ENCODE assay signal across 6 cellular contexts in genomic region chr17:48945261-48945651, GRCh38. TPM values are rescaled to one million over a fixed set of nuclear protein-coding genes. Genes with fewer than 3 reads are reported as not detected.
A peak's percentile ranks its signal among the peaks of the same experiment; 100 is the strongest.
DNase-seq lines count a peak whose midpoint lies in the region; ATAC-seq and TF ChIP-seq lines count a peak whose summit lies in the region.
"Not testable (repeated sequence)": the region's sequence is repeated elsewhere in the genome, so short reads cannot be mapped to it uniquely, and the experiment has no call there.

No MANE protein-coding gene starts in this region.

- not testable (repeated sequence) for ATAC-seq in Panc1; stimulated activated naive CD8-positive, alpha-beta T cell treated with anti-CD3 and anti-CD28 coated beads, Interleukin-15, amount 100 ng/mL, for 72 hours

- in situ Hi-C loops in Panc1 (cut with HindIII; ENCODE audit: low pct_unique_long_range_greater_than_20kb, low sequenced_read_pairs), result not testable (repeated sequence)

- H3K36me3 Mint-ChIP-seq in Caco-2 (ENCODE audit: insufficient read depth, unreplicated experiment), result peaks cover 59% of the 10 kb centered on the region

- POLR2A ChIA-PET in Caco-2 (lab: Charles Lee), result interaction anchor here (0.5 to 2.4 kb wide), 25 partner anchors 9 to 417 kb away, joined by 3 to 62 read pairs (median 5); partner anchors contain the start of genes ATP5MC1, IGF2BP1, UBE2Z and ZNF652
- POLR2A ChIA-PET in Panc1 (lab: Charles Lee), result interaction anchor here (0.6 to 1.2 kb wide), 3 partner anchors 17 to 71 kb away, joined by 3 read pairs; no protein-coding TSS in a partner anchor

- CTCF ChIA-PET in Caco-2 (lab: Charles Lee) (interaction anchor here (0.6 to 2.3 kb wide), 17 partner anchors 9 to 732 kb away, joined by 3 to 28 read pairs (median 4); partner anchors contain the start of genes ATP5MC1 and IGF2BP1), Panc1 (lab: Charles Lee) (interaction anchor here (0.5 to 1.6 kb wide), 2 partner anchors 12 to 87 kb away, joined by 6 to 9 read pairs; no protein-coding TSS in a partner anchor)

- not testable (repeated sequence) for H3K9me3 ChIP-seq in Caco-2; Panc1 (ENCODE audit: control insufficient read depth, insufficient read depth, low read depth, low read length); adrenal gland (replicated peaks in 1 of 3); muscle layer of colon (ENCODE audit: low read length)

- 91 to 94% (median 92%) methylated on average over 16 of the region's 16 CpGs for WGBS in adrenal gland, 4 donors

- peak overlapping the region; percentile 56 for H3K9ac ChIP-seq in muscle layer of colon (ENCODE audit: low read length)

- H3K36me3 ChIP-seq in Caco-2 (ENCODE audit: control insufficient read depth, insufficient read depth, low read length); Panc1 (ENCODE audit: control insufficient read depth, insufficient read depth, low read length); muscle layer of colon (ENCODE audit: insufficient read depth, low read length): not testable (repeated sequence)
- peaks cover 0 to 10% of the 10 kb centered on the region in 2 donors for H3K36me3 ChIP-seq in adrenal gland (replicated peaks in 1 of 2)

- BruUV-seq in Caco-2 (replicated peaks; lab: Mats Ljungman, UMichigan), result TSS peak; percentile 96
- TSS peak; percentile 99 for BruUV-seq in Panc1 (replicated peaks; lab: Mats Ljungman, UMichigan)

- peak overlapping the region; percentile 95 for H3K27ac Mint-ChIP-seq in Caco-2 (ENCODE audit: unreplicated experiment)
- H3K27ac Mint-ChIP-seq in stimulated activated naive CD8-positive, alpha-beta T cell treated with anti-CD3 and anti-CD28 coated beads, Interleukin-15, amount 100 ng/mL, for 72 hours, result peak overlapping the region; percentile 99 to 100

- DNase-seq in Caco-2; Panc1 (ENCODE audit: low read depth, low spot score); adrenal gland; fibroblast of mammary gland (ENCODE audit: low read depth); stimulated activated naive CD8-positive, alpha-beta T cell treated with anti-CD3 and anti-CD28 coated beads, Interleukin-15, amount 100 ng/mL, for 72 hours: not testable (repeated sequence)

- H3K4me3 Mint-ChIP-seq in Caco-2 (ENCODE audit: unreplicated experiment), result peak overlapping the region; percentile 95
- H3K4me3 Mint-ChIP-seq in stimulated activated naive CD8-positive, alpha-beta T cell treated with anti-CD3 and anti-CD28 coated beads, Interleukin-15, amount 100 ng/mL, for 72 hours, result peak overlapping the region; percentile 100

- H3K27me3 ChIP-seq in Caco-2 (replicated peaks; ENCODE audit: control insufficient read depth, insufficient read depth, low read length); Panc1 (ENCODE audit: control insufficient read depth, insufficient read depth, low read length); adrenal gland; muscle layer of colon (ENCODE audit: control insufficient read depth in 1 of 2, insufficient read depth in 2 of 2, low read length in 2 of 2): not testable (repeated sequence)

- not testable (repeated sequence) for H3K9me3 Mint-ChIP-seq in Caco-2 (ENCODE audit: unreplicated experiment); stimulated activated naive CD8-positive, alpha-beta T cell treated with anti-CD3 and anti-CD28 coated beads, Interleukin-15, amount 100 ng/mL, for 72 hours

- not testable (repeated sequence) for H3K27me3 Mint-ChIP-seq in Caco-2 (ENCODE audit: insufficient read depth, unreplicated experiment); stimulated activated naive CD8-positive, alpha-beta T cell treated with anti-CD3 and anti-CD28 coated beads, Interleukin-15, amount 100 ng/mL, for 72 hours

- H3K4me3 ChIP-seq in Caco-2 (ENCODE audit: low read depth, low read length) (peak overlapping the region; percentile 85), Panc1 (ENCODE audit: low read depth in 2 of 2, low read length in 2 of 2) (peak overlapping the region; percentile 60 to 100), adrenal gland (peak overlapping the region in 3 of 4 donors; percentile 35 to 83 (median 70)), fibroblast of mammary gland (ENCODE audit: control insufficient read depth, low read depth, low read length) (peak overlapping the region; percentile 95), muscle layer of colon (ENCODE audit: low read depth in 1 of 2, low read length in 2 of 2) (peak overlapping the region; percentile 63 to 96)

- H3K4me1 Mint-ChIP-seq in Caco-2 (ENCODE audit: low read depth, unreplicated experiment), result not testable (repeated sequence)
- peaks cover 21% of the 10 kb centered on the region for H3K4me1 Mint-ChIP-seq in stimulated activated naive CD8-positive, alpha-beta T cell treated with anti-CD3 and anti-CD28 coated beads, Interleukin-15, amount 100 ng/mL, for 72 hours

- H3K27ac ChIP-seq in Panc1 (ENCODE audit: low read length), result peak overlapping the region; percentile 98
- H3K27ac ChIP-seq in adrenal gland, result peak overlapping the region; percentile 23 to 97 (median 79)
- peak overlapping the region; percentile 96 for H3K27ac ChIP-seq in muscle layer of colon (ENCODE audit: low read depth, low read length)

- not testable (repeated sequence) for TF ChIP-seq POLR2A in adrenal gland (IDR thresholded peaks at IDR 0.05)

- not testable (repeated sequence) for TF ChIP-seq CTCF in Caco-2 (IDR thresholded peaks at IDR 0.05; ENCODE audit: insufficient read depth in 1 of 2, low read depth in 1 of 2, low read length in 1 of 2, severe bottlenecking in 1 of 2, unreplicated experiment in 1 of 2); Panc1 (IDR thresholded peaks at IDR 0.05); adrenal gland (IDR thresholded peaks at IDR 0.05); fibroblast of mammary gland (conservative IDR thresholded peaks at IDR 0.05; ENCODE audit: control insufficient read depth, insufficient read depth, low read depth, low read length)

- H3K4me1 ChIP-seq in Caco-2, result not testable (repeated sequence)
- H3K4me1 ChIP-seq in Panc1 (ENCODE audit: control insufficient read depth, insufficient read depth, low read length) (peaks cover 10% of the 10 kb centered on the region), adrenal gland (replicated peaks in 1 of 2) (peaks cover 8 to 21% of the 10 kb centered on the region in 2 donors), muscle layer of colon (ENCODE audit: insufficient read depth, low read length) (peaks cover 11% of the 10 kb centered on the region)

- intact Hi-C loops in Caco-2 (cut with micrococcal nuclease; ENCODE audit: unreplicated experiment) (loop anchor here (2.0 kb wide), 1 partner anchor 78 kb away; no protein-coding TSS in a partner anchor), Panc1 (cut with micrococcal nuclease; ENCODE audit: unreplicated experiment) (loop anchor here (2.0 kb wide), 1 partner anchor 28 kb away; no protein-coding TSS in a partner anchor)
- intact Hi-C loops in adrenal gland (cut with DNase I), result not testable (repeated sequence)

RNA-seq across cellular contexts. Expression of gene SNF8, which starts 0.6 kb away (rescaled TPM):
- total RNA-seq in Caco-2 (2022) (457 and 461 TPM in 2 replicates), Panc1 (2021; ENCODE audit: unreplicated experiment) (371 TPM), adrenal gland (100 to 1,000 TPM in 4 of 8 donors, 10 to 100 TPM in 4; 52.0 to 133 (median 102) TPM)
- 299 TPM for polyA plus RNA-seq in Panc1 (2012; ENCODE audit: insufficient read length)
- polyA plus RNA-seq in adrenal gland, result 100 to 1,000 TPM in 2 of 3 donors, 10 to 100 TPM in 1; 98.8 to 160 (median 142) TPM

RNA-seq across cellular contexts. Expression of gene GIP, which starts 23.1 kb away (rescaled TPM):
- total RNA-seq in Caco-2 (2022), result 0.59 and 0.63 TPM in 2 replicates
- total RNA-seq in Panc1 (2021; ENCODE audit: unreplicated experiment), result 0.77 TPM
- polyA plus RNA-seq in Panc1 (2012; ENCODE audit: insufficient read length), result 1.6 TPM
- total RNA-seq in adrenal gland, result under 1 TPM in 1 of 8 donors, not detected in 7; 0.35 TPM
- polyA plus RNA-seq in adrenal gland, result under 1 TPM in 1 of 3 donors, not detected in 2; 0.97 TPM

RNA-seq across cellular contexts. Expression of gene UBE2Z, which starts 37.0 kb away (rescaled TPM):
- 182 and 187 TPM in 2 replicates for total RNA-seq in Caco-2 (2022)
- total RNA-seq in Panc1 (2021; ENCODE audit: unreplicated experiment), result 223 TPM
- 149 TPM for polyA plus RNA-seq in Panc1 (2012; ENCODE audit: insufficient read length)
- 10 to 100 TPM; 60.1 to 92.2 (median 78.1) TPM for total RNA-seq in adrenal gland
- 10 to 100 TPM; 30.8 to 81.1 (median 32.2) TPM for polyA plus RNA-seq in adrenal gland

RNA-seq across cellular contexts. Expression of gene IGF2BP1, which starts 51.9 kb away (rescaled TPM):
- total RNA-seq in Caco-2 (2022) (583 and 601 TPM in 2 replicates), Panc1 (2021; ENCODE audit: unreplicated experiment) (109 TPM), adrenal gland (1 to 10 TPM in 1 of 8 donors, under 1 TPM in 4, not detected in 3; under 0.01 to 1.5 (median 0.32) TPM)
- polyA plus RNA-seq in Panc1 (2012; ENCODE audit: insufficient read length), result 33.0 TPM
- polyA plus RNA-seq in adrenal gland, result under 1 TPM in 2 of 3 donors, not detected in 1; under 0.01 to 0.02 TPM

RNA-seq across cellular contexts. Expression of gene ATP5MC1, which starts 52.7 kb away (rescaled TPM):
- total RNA-seq in Caco-2 (2022), result 161 and 172 TPM in 2 replicates
- 296 TPM for total RNA-seq in Panc1 (2021; ENCODE audit: unreplicated experiment)
- 413 TPM for polyA plus RNA-seq in Panc1 (2012; ENCODE audit: insufficient read length)
- total RNA-seq in adrenal gland, result 100 to 1,000 TPM in 4 of 8 donors, 10 to 100 TPM in 4; 63.4 to 200 (median 106) TPM
- polyA plus RNA-seq in adrenal gland, result 100 to 1,000 TPM; 110 to 433 (median 292) TPM
